In the genomic region with DNA sequence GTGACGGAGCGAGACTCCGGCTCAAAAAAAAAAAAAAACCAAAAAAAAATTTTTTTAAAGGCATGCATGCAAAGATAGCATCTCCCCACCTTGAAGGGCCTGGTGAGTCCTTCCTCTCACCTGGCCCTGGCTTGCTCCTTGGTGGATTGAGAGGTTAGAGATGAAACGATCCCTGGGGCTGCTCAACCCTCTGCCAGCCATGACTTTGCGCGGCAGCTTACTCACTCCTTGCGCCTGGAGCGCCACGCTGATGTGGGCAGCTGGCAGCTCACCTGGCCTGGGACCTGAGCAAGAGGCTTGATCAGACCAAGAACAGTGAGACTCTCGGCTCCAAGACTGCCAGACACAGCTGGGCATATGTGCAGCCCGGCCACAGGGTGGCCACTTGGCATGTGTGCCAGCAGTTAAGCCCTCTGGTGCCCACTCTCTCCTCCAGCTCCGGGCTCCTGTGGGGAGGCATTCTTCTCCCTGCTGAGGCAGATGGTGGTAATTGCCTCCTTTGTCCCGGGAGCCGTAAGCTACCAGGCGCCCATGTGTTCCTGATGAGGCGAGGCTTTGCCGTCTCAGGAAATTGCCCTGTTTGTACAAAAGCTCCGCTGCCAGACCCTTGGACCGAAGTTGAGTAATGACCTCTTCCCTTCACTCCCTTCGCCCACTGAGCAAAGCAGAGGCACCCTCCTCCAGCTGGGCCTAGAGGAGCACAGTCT, we compare ENCODE assay signal across 1 cellular context.
TF ChIP-seq lines count a peak whose summit lies in the region.

No MANE protein-coding gene starts in this region.

TF ChIP-seq in HepG2, 621 proteins besides CTCF, POLR2A, EP300 and RAD21 (continued from another document and continues in another):
- TF ChIP-seq, protein P1, sequence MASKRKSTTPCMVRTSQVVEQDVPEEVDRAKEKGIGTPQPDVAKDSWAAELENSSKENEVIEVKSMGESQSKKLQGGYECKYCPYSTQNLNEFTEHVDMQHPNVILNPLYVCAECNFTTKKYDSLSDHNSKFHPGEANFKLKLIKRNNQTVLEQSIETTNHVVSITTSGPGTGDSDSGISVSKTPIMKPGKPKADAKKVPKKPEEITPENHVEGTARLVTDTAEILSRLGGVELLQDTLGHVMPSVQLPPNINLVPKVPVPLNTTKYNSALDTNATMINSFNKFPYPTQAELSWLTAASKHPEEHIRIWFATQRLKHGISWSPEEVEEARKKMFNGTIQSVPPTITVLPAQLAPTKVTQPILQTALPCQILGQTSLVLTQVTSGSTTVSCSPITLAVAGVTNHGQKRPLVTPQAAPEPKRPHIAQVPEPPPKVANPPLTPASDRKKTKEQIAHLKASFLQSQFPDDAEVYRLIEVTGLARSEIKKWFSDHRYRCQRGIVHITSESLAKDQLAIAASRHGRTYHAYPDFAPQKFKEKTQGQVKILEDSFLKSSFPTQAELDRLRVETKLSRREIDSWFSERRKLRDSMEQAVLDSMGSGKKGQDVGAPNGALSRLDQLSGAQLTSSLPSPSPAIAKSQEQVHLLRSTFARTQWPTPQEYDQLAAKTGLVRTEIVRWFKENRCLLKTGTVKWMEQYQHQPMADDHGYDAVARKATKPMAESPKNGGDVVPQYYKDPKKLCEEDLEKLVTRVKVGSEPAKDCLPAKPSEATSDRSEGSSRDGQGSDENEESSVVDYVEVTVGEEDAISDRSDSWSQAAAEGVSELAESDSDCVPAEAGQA (IDR thresholded peaks at IDR 0.05; ENCODE audit: low read depth): peak; percentile 36; the same call in 1 of the 2 replicates
- TF ChIP-seq, protein P1 (CRISPR knock-in tag; IDR thresholded peaks at IDR 0.05; ENCODE audit: borderline replicate concordance): no peak
- TF ChIP-seq, protein P2, sequence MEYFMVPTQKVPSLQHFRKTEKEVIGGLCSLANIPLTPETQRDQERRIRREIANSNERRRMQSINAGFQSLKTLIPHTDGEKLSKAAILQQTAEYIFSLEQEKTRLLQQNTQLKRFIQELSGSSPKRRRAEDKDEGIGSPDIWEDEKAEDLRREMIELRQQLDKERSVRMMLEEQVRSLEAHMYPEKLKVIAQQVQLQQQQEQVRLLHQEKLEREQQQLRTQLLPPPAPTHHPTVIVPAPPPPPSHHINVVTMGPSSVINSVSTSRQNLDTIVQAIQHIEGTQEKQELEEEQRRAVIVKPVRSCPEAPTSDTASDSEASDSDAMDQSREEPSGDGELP (IDR thresholded peaks at IDR 0.05; ENCODE audit: borderline replicate concordance, low read depth): peak; percentile 58; the same call in 1 of the 2 replicates
- TF ChIP-seq HNF1A (IDR thresholded peaks at IDR 0.05; ENCODE audit: low read depth) (no peak), HNF1A (CRISPR knock-in tag; IDR thresholded peaks at IDR 0.05; ENCODE audit: borderline replicate concordance) (no peak), ZNF576 (CRISPR knock-in tag; IDR thresholded peaks at IDR 0.05) (no peak), ZEB1 (IDR thresholded peaks at IDR 0.05; ENCODE audit: insufficient replicate concordance, low read depth) (peak; percentile 32), ZFP36L1 (CRISPR knock-in tag; IDR thresholded peaks at IDR 0.05) (no peak), HOXD1 (CRISPR knock-in tag; IDR thresholded peaks at IDR 0.05) (peak; percentile 30), ZKSCAN1 (IDR thresholded peaks at IDR 0.05; ENCODE audit: low read length) (no peak), ZNF441 (CRISPR knock-in tag; IDR thresholded peaks at IDR 0.05; ENCODE audit: borderline replicate concordance) (peak; percentile 57), HNRNPL (IDR thresholded peaks at IDR 0.05; ENCODE audit: low read depth, low read length) (peak; percentile 99), NAIF1 (CRISPR knock-in tag; IDR thresholded peaks at IDR 0.05; ENCODE audit: borderline replicate concordance) (no peak), NR2F6 (IDR thresholded peaks at IDR 0.05) (no peak), NR2F6 (CRISPR knock-in tag; IDR thresholded peaks at IDR 0.05) (no peak), ZNF552 (CRISPR knock-in tag; IDR thresholded peaks at IDR 0.05; ENCODE audit: borderline replicate concordance) (no peak), ATF1 (CRISPR knock-in tag; IDR thresholded peaks at IDR 0.05) (no peak), ZNF530 (CRISPR knock-in tag; IDR thresholded peaks at IDR 0.05; ENCODE audit: low read depth) (no peak), SOX6 (IDR thresholded peaks at IDR 0.05) (no peak), SOX6 (CRISPR knock-in tag; IDR thresholded peaks at IDR 0.05) (peak; percentile 55; the same call in 1 of the 2 replicates), ZBTB7B (CRISPR knock-in tag; IDR thresholded peaks at IDR 0.05) (peak; percentile 67; the same call in 1 of the 2 replicates), ZGPAT (CRISPR knock-in tag; IDR thresholded peaks at IDR 0.05) (no peak), YEATS2 (CRISPR knock-in tag; IDR thresholded peaks at IDR 0.05; ENCODE audit: borderline replicate concordance) (peak; percentile 68), EED (CRISPR knock-in tag; IDR thresholded peaks at IDR 0.05) (no peak), PHF8 (CRISPR knock-in tag; IDR thresholded peaks at IDR 0.05) (peak; percentile 42), GATA4 (IDR thresholded peaks at IDR 0.05; ENCODE audit: borderline replicate concordance, low read depth) (no peak), ZNF883 (CRISPR knock-in tag; IDR thresholded peaks at IDR 0.05; ENCODE audit: not compliant biosample characterization) (no peak), ZSCAN20 (CRISPR knock-in tag; IDR thresholded peaks at IDR 0.05; ENCODE audit: borderline replicate concordance) (no peak)
- TF ChIP-seq, protein P3, sequence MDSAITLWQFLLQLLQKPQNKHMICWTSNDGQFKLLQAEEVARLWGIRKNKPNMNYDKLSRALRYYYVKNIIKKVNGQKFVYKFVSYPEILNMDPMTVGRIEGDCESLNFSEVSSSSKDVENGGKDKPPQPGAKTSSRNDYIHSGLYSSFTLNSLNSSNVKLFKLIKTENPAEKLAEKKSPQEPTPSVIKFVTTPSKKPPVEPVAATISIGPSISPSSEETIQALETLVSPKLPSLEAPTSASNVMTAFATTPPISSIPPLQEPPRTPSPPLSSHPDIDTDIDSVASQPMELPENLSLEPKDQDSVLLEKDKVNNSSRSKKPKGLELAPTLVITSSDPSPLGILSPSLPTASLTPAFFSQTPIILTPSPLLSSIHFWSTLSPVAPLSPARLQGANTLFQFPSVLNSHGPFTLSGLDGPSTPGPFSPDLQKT (CRISPR knock-in tag; IDR thresholded peaks at IDR 0.05; ENCODE audit: borderline replicate concordance): no peak
- TF ChIP-seq, protein P4, sequence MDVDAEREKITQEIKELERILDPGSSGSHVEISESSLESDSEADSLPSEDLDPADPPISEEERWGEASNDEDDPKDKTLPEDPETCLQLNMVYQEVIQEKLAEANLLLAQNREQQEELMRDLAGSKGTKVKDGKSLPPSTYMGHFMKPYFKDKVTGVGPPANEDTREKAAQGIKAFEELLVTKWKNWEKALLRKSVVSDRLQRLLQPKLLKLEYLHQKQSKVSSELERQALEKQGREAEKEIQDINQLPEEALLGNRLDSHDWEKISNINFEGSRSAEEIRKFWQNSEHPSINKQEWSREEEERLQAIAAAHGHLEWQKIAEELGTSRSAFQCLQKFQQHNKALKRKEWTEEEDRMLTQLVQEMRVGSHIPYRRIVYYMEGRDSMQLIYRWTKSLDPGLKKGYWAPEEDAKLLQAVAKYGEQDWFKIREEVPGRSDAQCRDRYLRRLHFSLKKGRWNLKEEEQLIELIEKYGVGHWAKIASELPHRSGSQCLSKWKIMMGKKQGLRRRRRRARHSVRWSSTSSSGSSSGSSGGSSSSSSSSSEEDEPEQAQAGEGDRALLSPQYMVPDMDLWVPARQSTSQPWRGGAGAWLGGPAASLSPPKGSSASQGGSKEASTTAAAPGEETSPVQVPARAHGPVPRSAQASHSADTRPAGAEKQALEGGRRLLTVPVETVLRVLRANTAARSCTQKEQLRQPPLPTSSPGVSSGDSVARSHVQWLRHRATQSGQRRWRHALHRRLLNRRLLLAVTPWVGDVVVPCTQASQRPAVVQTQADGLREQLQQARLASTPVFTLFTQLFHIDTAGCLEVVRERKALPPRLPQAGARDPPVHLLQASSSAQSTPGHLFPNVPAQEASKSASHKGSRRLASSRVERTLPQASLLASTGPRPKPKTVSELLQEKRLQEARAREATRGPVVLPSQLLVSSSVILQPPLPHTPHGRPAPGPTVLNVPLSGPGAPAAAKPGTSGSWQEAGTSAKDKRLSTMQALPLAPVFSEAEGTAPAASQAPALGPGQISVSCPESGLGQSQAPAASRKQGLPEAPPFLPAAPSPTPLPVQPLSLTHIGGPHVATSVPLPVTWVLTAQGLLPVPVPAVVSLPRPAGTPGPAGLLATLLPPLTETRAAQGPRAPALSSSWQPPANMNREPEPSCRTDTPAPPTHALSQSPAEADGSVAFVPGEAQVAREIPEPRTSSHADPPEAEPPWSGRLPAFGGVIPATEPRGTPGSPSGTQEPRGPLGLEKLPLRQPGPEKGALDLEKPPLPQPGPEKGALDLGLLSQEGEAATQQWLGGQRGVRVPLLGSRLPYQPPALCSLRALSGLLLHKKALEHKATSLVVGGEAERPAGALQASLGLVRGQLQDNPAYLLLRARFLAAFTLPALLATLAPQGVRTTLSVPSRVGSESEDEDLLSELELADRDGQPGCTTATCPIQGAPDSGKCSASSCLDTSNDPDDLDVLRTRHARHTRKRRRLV (CRISPR knock-in tag; IDR thresholded peaks at IDR 0.05): no peak
- TF ChIP-seq, protein P5, sequence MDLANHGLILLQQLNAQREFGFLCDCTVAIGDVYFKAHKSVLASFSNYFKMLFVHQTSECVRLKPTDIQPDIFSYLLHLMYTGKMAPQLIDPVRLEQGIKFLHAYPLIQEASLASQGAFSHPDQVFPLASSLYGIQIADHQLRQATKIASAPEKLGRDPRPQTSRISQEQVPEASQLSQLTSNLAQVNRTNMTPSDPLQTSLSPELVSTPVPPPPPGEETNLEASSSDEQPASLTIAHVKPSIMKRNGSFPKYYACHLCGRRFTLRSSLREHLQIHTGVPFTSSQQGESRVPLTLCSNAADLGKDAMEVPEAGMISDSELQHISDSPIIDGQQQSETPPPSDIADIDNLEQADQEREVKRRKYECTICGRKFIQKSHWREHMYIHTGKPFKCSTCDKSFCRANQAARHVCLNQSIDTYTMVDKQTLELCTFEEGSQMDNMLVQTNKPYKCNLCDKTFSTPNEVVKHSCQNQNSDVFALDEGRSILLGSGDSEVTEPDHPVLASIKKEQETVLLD (CRISPR knock-in tag; IDR thresholded peaks at IDR 0.05; ENCODE audit: low read depth): no peak
